ENCODE assay signal across 8 cellular contexts in genomic region chr17:57243171-57243622, GRCh38. TPM values are rescaled to one million over a fixed set of nuclear protein-coding genes. Genes with fewer than 3 reads are reported as not detected.
DNase-seq lines count a peak whose midpoint lies in the region; ATAC-seq and TF ChIP-seq lines count a peak whose summit lies in the region.

No MANE protein-coding gene starts in this region.

- peaks cover 5% of the 10 kb centered on the region for H3K36me3 Mint-ChIP-seq in glutamatergic neuron (ENCODE audit: unreplicated experiment)

- H3K4me3 Mint-ChIP-seq in glutamatergic neuron (ENCODE audit: unreplicated experiment), result peak overlapping the region; percentile 14

- H3K4me3 ChIP-seq in Jurkat, Clone E6-1 (ENCODE audit: low read length), result no peak overlapping the region

- peak; percentile 94 for TF ChIP-seq CTCF in glutamatergic neuron (IDR thresholded peaks at IDR 0.05; ENCODE audit: partially characterized antibody, unreplicated experiment)

- H3K9me3 Mint-ChIP-seq in glutamatergic neuron (ENCODE audit: unreplicated experiment), result peaks cover under 1% of the 10 kb centered on the region

- in situ Hi-C loops in G401 (cut with HindIII; ENCODE audit: low sequenced_read_pairs), result no loop called here
- in situ Hi-C loops in SK-MEL-5 (cut with HindIII; ENCODE audit: low pct_unique_long_range_greater_than_20kb, low sequenced_read_pairs), result no loop called here

- no peaks in the 10 kb centered on the region for H3K27me3 Mint-ChIP-seq in glutamatergic neuron (ENCODE audit: unreplicated experiment)

- DNase-seq in G401 (ENCODE audit: low spot score), result peak; percentile 28
- DNase-seq in Jurkat, Clone E6-1 (ENCODE audit: low read depth, low spot score), result peak; percentile 75
- peak; percentile 81 for DNase-seq in SK-MEL-5 (ENCODE audit: low read depth, low spot score)
- DNase-seq in activated naive CD4-positive, alpha-beta T cell treated with Interleukin-2 at 50 U/mL for 16 hours, result peak; percentile 76
- DNase-seq in glutamatergic neuron, result peak; percentile 75
- DNase-seq in renal cortical epithelial cell (ENCODE audit: low read depth), result peak; percentile 34

- no peak for ATAC-seq in HG02973 (IDR thresholded peaks at IDR 0.05; ENCODE audit: unreplicated experiment)
- no peak for ATAC-seq in HG02981 (IDR thresholded peaks at IDR 0.05; ENCODE audit: unreplicated experiment)

- H3K4me1 Mint-ChIP-seq in glutamatergic neuron (ENCODE audit: low read depth, unreplicated experiment), result peaks cover 19% of the 10 kb centered on the region

- peak overlapping the region; percentile 87 for H3K27ac Mint-ChIP-seq in glutamatergic neuron (ENCODE audit: unreplicated experiment)

RNA-seq across cellular contexts. Expression of gene MSI2, which starts 13.1 kb away (rescaled TPM):
- total RNA-seq in G401 (2014; rRNA removed; shearing (Covaris generic)), result 48.1 and 75.0 TPM in 2 replicates
- polyA plus RNA-seq in Jurkat, Clone E6-1 (2012; ENCODE audit: insufficient read depth, insufficient read length), result 51.6 TPM
- total RNA-seq in SK-MEL-5 (2014; rRNA removed; shearing (Covaris generic)), result 74.8 and 85.2 TPM in 2 replicates
- 57.7 and 64.7 TPM in 2 replicates for polyA plus RNA-seq in SK-MEL-5 (2015; cell fraction: cytosol; rRNA removed)
- 64.3 and 74.9 TPM in 2 replicates for polyA plus RNA-seq in SK-MEL-5 (2015; cell fraction: nucleus; rRNA removed)
- total RNA-seq in glutamatergic neuron (ENCODE audit: unreplicated experiment) (141 TPM), renal cortical epithelial cell (45.3 and 90.2 TPM in 2 replicates)

Comparison
In these comparisons a context has a peak if more than half of its experiments do, and no peak if none do; other contexts are left out.
1. DNase-seq: peak in every context shown above with its lines; median percentile 81 in SK-MEL-5; 76 in activated naive CD4-positive, alpha-beta T cell treated with Interleukin-2 at 50 U/mL for 16 hours; 75 in Jurkat, Clone E6-1; 75 in glutamatergic neuron; 34 in renal cortical epithelial cell; 28 in G401.